ENCODE assay signal across 19 cellular contexts in the genomic region with DNA sequence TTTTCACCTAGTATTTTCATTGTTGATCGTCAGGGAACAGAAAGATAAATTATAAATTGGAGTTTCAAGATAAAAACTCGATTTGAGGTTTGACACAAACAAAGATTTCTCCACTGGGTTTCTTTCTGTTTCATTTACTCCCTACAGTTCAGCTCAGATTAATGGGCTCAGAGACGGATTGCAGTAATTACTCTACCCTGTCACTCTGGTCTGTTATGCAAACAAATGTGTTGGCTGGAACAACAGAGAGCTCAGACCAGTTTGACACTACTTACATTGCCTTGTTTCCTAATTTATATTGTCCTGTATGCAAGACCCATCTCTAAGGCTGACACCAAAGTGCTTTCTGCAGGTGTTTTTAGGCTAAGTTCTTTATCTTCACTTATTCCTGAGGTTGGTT.
DNase-seq lines count a peak whose midpoint lies in the region; ATAC-seq, FAIRE-seq and TF ChIP-seq lines count a peak whose summit lies in the region.
"Had no signal": no experiment of that assay in that cellular context is flagged by ENCODE, and none has a peak within 500 bp of the region (broad histone marks: within the 10 kb centered on the region; RNA-seq: fewer than 3 reads in every experiment).

No MANE protein-coding gene starts in this region.

- H3K36me3 Mint-ChIP-seq in astrocyte (ENCODE audit: low read depth, unreplicated experiment) (no peaks in the 10 kb centered on the region), neural progenitor cell (no peaks in the 10 kb centered on the region)
- H3K36me3 Mint-ChIP-seq: CD14-positive monocyte had no signal

- H3F3A ChIP-seq in neural progenitor cell (ENCODE audit: low read depth) = peaks cover 11% of the 10 kb centered on the region

- H3K9ac ChIP-seq in astrocyte (ENCODE audit: low read length) (no peak overlapping the region), neural progenitor cell (no peak overlapping the region)

- FAIRE-seq in astrocyte (lab: Jason Lieb, UNC) (peak; percentile 49), frontal cortex (lab: Jason Lieb, UNC) (no peak)
- FAIRE-seq: GM12878, HepG2 had no signal

- H3K4me1 Mint-ChIP-seq in astrocyte (ENCODE audit: low read depth, unreplicated experiment) = no peaks in the 10 kb centered on the region
- peaks cover 7% of the 10 kb centered on the region for H3K4me1 Mint-ChIP-seq in neural progenitor cell
- H3K4me1 Mint-ChIP-seq: CD14-positive monocyte had no signal

- H3K4me3 Mint-ChIP-seq in astrocyte (ENCODE audit: unreplicated experiment) = no peak overlapping the region
- H3K4me3 Mint-ChIP-seq in neural progenitor cell = no peak overlapping the region
- H3K4me3 Mint-ChIP-seq: CD14-positive monocyte had no signal

- H3K9me3 Mint-ChIP-seq in astrocyte (ENCODE audit: unreplicated experiment) (no peaks in the 10 kb centered on the region), neural progenitor cell (peaks cover 4% of the 10 kb centered on the region)

- TF ChIP-seq CTCF in astrocyte (IDR thresholded peaks at IDR 0.05; ENCODE audit: insufficient read depth, low read depth, low read length) (no peak), neural progenitor cell (IDR thresholded peaks at IDR 0.05) (no peak)

- H3K27ac Mint-ChIP-seq in astrocyte (ENCODE audit: unreplicated experiment) (no peak overlapping the region), neural progenitor cell (no peak overlapping the region)
- H3K27ac Mint-ChIP-seq: CD14-positive monocyte had no signal

- H3K27ac ChIP-seq in astrocyte (ENCODE audit: low read depth, low read length) (no peak overlapping the region), neural progenitor cell (peak overlapping the region; percentile 2)
- H3K27ac ChIP-seq: 22Rv1, Peyer's patch had no signal

- H3K4me2 ChIP-seq in astrocyte (ENCODE audit: low read length) = no peak overlapping the region
- peak overlapping the region; percentile 12 for H3K4me2 ChIP-seq in neural progenitor cell

- no peaks in the 10 kb centered on the region for H3K27me3 ChIP-seq in astrocyte (ENCODE audit: insufficient read depth, low read length)
- H3K27me3 ChIP-seq in neural progenitor cell = no peaks in the 10 kb centered on the region
- H3K27me3 ChIP-seq: Peyer's patch had no signal

- DNase-seq in DMS153 (lab: John Stamatoyannopoulos, UW) (peak; percentile 0), DMS153 treated with DMSO at 0.1 percent for 48 hours (lab: John Stamatoyannopoulos, UW; ENCODE audit: unreplicated experiment) (no peak), NCI-H146 treated with DMSO at 0.1 percent for 48 hours (lab: John Stamatoyannopoulos, UW; ENCODE audit: unreplicated experiment) (peak; percentile 67), astrocyte (ENCODE audit: low read depth) (no peak), neural progenitor cell (ENCODE audit: low spot score) (peak; percentile 48), frontal cortex (ENCODE audit: low spot score in 2 of 2) (no peak), NCI-H2171 treated with DMSO at 0.1 percent for 48 hours (lab: John Stamatoyannopoulos, UW) (no peak)
- DNase-seq: KBM-7; NCI-H2029 treated with DMSO at 0.1 percent for 48 hours; NCI-H2171; NCI-H524; NK-92 treated with Interleukin-12 subunit alpha and Interleukin-12 subunit beta, amount 100 ng/mL, for 24 hours; Peyer's patch had no signal

- H4K20me1 ChIP-seq in astrocyte (ENCODE audit: insufficient read depth, low read length) = no peaks in the 10 kb centered on the region
- no peaks in the 10 kb centered on the region for H4K20me1 ChIP-seq in neural progenitor cell (ENCODE audit: low read depth)

- no peaks in the 10 kb centered on the region for H3K79me2 ChIP-seq in astrocyte (ENCODE audit: insufficient read depth, low read length)
- no peaks in the 10 kb centered on the region for H3K79me2 ChIP-seq in neural progenitor cell (ENCODE audit: low read depth)

- H3K27me3 Mint-ChIP-seq in astrocyte (ENCODE audit: low read depth, unreplicated experiment) (no peaks in the 10 kb centered on the region), neural progenitor cell (ENCODE audit: insufficient read depth, low read depth) (no peaks in the 10 kb centered on the region)

- ATAC-seq in GM19395 (IDR thresholded peaks at IDR 0.05; ENCODE audit: unreplicated experiment) = no peak
- ATAC-seq: GM12878, HepG2, Right ventricle myocardium inferior had no signal

- H3K36me3 ChIP-seq in astrocyte (ENCODE audit: insufficient read depth, low read length) (no peaks in the 10 kb centered on the region), neural progenitor cell (no peaks in the 10 kb centered on the region)
- H3K36me3 ChIP-seq: Peyer's patch had no signal

- H3K4me1 ChIP-seq in astrocyte (ENCODE audit: insufficient read depth, low read length) = no peaks in the 10 kb centered on the region
- peaks cover 12% of the 10 kb centered on the region for H3K4me1 ChIP-seq in neural progenitor cell
- H3K4me1 ChIP-seq: Peyer's patch had no signal

- H2AFZ ChIP-seq in astrocyte (ENCODE audit: low read depth, low read length) (no peak overlapping the region), neural progenitor cell (replicated peaks) (no peak overlapping the region)

- H3K9me3 ChIP-seq in astrocyte (ENCODE audit: insufficient read depth, low read depth, low read length) = no peaks in the 10 kb centered on the region
- H3K9me3 ChIP-seq in neural progenitor cell (ENCODE audit: low read depth) = no peaks in the 10 kb centered on the region
- H3K9me3 ChIP-seq: Peyer's patch had no signal

- H3K4me3 ChIP-seq in astrocyte (ENCODE audit: insufficient read depth, low read depth, low read length) (no peak overlapping the region), neural progenitor cell (no peak overlapping the region)
- H3K4me3 ChIP-seq: GM12878, Peyer's patch had no signal

Comparison
In these comparisons a context has a peak if more than half of its experiments do, and no peak if none do; other contexts are left out.
1. DNase-seq: peak in DMS153 (single experiment), NCI-H146 treated with DMSO at 0.1 percent for 48 hours (single experiment) and neural progenitor cell (single experiment); none in DMS153 treated with DMSO at 0.1 percent for 48 hours (single experiment), astrocyte (single experiment), frontal cortex (0 of 2) and NCI-H2171 treated with DMSO at 0.1 percent for 48 hours (single experiment).